ENCODE assay signal across 1 cellular context in the genomic region with DNA sequence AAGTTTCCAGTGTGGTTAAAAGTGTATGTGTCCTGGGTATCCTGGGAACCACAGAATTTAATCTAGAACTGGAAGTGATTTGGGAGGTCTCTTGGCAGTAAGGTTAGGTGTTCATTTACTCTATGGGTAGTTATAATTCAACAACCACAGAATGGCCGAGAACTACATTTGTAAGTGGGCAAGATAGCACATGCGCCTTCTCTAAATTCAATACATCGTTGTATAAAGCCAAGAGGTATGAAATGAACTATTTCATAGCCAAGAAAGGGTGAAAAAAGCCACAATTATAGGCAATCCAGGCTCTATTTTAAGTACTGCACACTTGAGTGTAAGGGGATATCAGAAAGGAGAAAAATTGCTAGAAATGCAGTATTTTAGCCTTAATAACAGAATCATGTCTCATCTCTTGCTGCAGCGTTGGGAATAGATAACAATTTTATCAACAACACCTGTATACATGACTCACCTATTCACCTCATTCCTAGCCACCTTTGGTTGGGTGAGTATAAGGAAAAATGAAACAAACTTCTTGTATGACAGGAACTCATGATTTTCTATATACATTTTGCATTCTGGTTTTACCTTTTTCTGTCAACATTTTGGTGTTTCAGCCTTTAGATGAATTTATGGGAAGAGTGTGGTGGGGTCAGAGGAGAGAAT.
TF ChIP-seq lines count a peak whose summit lies in the region.

No MANE protein-coding gene starts in this region.

TF ChIP-seq in SK-N-SH treated with all-trans-retinoic acid at 6 μM for 48 hours, 23 proteins besides CTCF, POLR2A, EP300 and RAD21 (continued from another document):
- TF ChIP-seq PATZ1 (CRISPR knock-in tag; IDR thresholded peaks at IDR 0.05; ENCODE audit: borderline replicate concordance) (no peak), RARB (CRISPR knock-in tag; IDR thresholded peaks at IDR 0.05) (no peak)
